27 cellular contexts compared by ENCODE assay signal in genomic region chr5:96913233-96913632, GRCh38. TPM values are rescaled to one million over a fixed set of nuclear protein-coding genes. Genes with fewer than 3 reads are reported as not detected.
"Had no signal": no experiment of that assay in that cellular context is flagged by ENCODE, and none has a peak within 500 bp of the region (broad histone marks: within the 10 kb centered on the region; RNA-seq: fewer than 3 reads in every experiment).

No MANE protein-coding gene starts in this region.

- FAIRE-seq: astrocyte, bronchial epithelial cell had no signal

- ATAC-seq: activated CD4-positive, alpha-beta T cell treated with anti-CD3 and anti-CD28 coated beads for 36 hours; activated CD4-positive, CD25-positive, alpha-beta regulatory T cell treated with anti-CD3 and anti-CD28 coated beads, Interleukin-2, amount 50 U/mL, for 24 hours; activated T-cell treated with anti-CD3 and anti-CD28 coated beads, Interleukin-2, amount 50 U/mL, for 4 hours; activated T-helper 17 cell treated with anti-CD3 and anti-CD28 coated beads, Interleukin-2, amount 50 U/mL, for 72 hours; esophagus mucosa; WTC11 had no signal

- H3K27me3 ChIP-seq: brain microvascular endothelial cell, dorsolateral prefrontal cortex had no signal

- DNase-seq: activated CD4-positive, alpha-beta memory T cell treated with anti-CD3 and anti-CD28 coated beads, Interleukin-2, amount 10 ng/mL, durations not matched to agents 7 days and 5 days; activated CD4-positive, alpha-beta T cell treated with anti-CD3 and anti-CD28 coated beads for 36 hours; activated CD4-positive, alpha-beta T cell treated with anti-CD3 and anti-CD28 coated beads, Interleukin-2, amount 10 ng/mL, durations not matched to agents 7 days and 5 days; activated CD4-positive, alpha-beta T cell treated with anti-CD3 and anti-CD28 coated beads, Interleukin-2, amount 50 U/mL, for 4 hours; activated CD8-positive, alpha-beta memory T cell treated with anti-CD3 and anti-CD28 coated beads for 24 hours; activated effector memory CD4-positive, alpha-beta T cell treated with Interleukin-2 at 50 U/mL for 16 hours; activated gamma-delta T cell treated with Interleukin-2 at 50 U/mL for 16 hours; activated naive CD4-positive, alpha-beta T cell treated with anti-CD3 and anti-CD28 coated beads, Interleukin-2, amount 50 U/mL, for 16 hours; activated naive CD4-positive, alpha-beta T cell treated with Interleukin-2 at 50 U/mL for 16 hours; activated T-cell treated with anti-CD3 and anti-CD28 coated beads, Interleukin-2, amount 50 U/mL, for 4 hours; amniotic stem cell; anterior cingulate cortex; brain microvascular endothelial cell; dorsolateral prefrontal cortex; effector memory CD4-positive, alpha-beta T cell; endodermal cell; foreskin fibroblast; head of caudate nucleus; T-helper 2 cell had no signal

- H3K27ac ChIP-seq: brain microvascular endothelial cell, coronary artery, dorsolateral prefrontal cortex, VCaP had no signal

- H3K4me3 ChIP-seq: coronary artery, dorsolateral prefrontal cortex had no signal

RNA-seq across cellular contexts. Expression of gene ERAP2, which starts 36.9 kb away (rescaled TPM):
- total RNA-seq: endodermal cell had no signal
